ENCODE assay signal across 8 cellular contexts in the genomic region with DNA sequence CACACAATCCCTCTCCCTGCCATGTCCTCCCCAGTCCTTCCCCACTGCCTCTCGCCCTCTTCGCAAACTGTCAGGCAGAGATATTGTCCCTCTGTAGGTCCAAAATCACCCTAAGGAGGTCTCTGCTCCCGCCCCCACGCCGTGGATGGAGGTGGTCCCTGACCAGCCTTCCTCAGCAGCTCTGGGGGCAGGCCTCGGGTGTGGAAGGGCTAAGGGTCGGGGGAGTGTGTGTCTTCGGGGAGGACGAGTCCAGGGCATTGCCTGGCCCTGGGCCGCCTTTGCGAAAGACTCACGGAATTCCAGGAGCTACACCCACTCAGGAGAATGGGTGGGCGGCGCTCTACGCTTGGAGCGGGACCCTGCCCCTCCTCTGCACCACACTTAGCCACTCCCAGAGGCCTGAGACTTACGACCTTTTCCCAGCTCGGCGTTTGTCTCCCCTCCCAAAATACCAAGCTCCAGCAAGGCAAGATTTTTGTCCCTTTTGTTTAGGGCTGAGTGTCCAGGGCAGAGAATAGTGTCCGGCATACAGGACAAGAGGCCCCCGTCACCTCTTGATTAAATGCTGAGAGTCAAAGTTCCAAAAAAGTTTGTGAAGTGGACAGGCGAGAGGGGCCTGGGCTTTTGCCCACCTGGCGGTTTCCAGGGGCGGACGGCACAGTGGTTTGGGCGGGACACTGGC. TPM values are rescaled to one million over a fixed set of nuclear protein-coding genes. Genes with fewer than 3 reads are reported as not detected.
DNase-seq lines count a peak whose midpoint lies in the region; ATAC-seq and TF ChIP-seq lines count a peak whose summit lies in the region.

No MANE protein-coding gene starts in this region.

- H3K9me3 ChIP-seq in prostate gland, result no peaks in the 10 kb centered on the region

- 6% methylated on average over 26 of the region's 26 CpGs for WGBS in prostate gland

- DNase-seq in 8988T (peak; percentile 23), HFF-Myc (ENCODE audit: extremely low read depth, low read depth) (no peak), left cardiac atrium (peak; percentile 82), prostate gland (ENCODE audit: low spot score) (peak; percentile 11), NCI-H2107 treated with DMSO at 0.1 percent for 48 hours (lab: John Stamatoyannopoulos, UW; ENCODE audit: unreplicated experiment) (no peak), NCI-H1694 (lab: John Stamatoyannopoulos, UW) (no peak)
- DNase-seq in activated T-cell treated with anti-CD3 and anti-CD28 coated beads, Interleukin-2, amount 50 U/mL, for 48 hours, result peak; percentile 26 to 35
- DNase-seq in activated CD4-positive, alpha-beta T cell treated with anti-CD3 and anti-CD28 coated beads, Interleukin-2, amount 50 U/mL, for 4 hours, result no peak

- H3K4me3 ChIP-seq in HFF-Myc (replicated peaks; ENCODE audit: low read depth, low read length) (peak overlapping the region; percentile 94), prostate gland (peak overlapping the region; percentile 62 to 87)

- no peaks in the 10 kb centered on the region for H3K27me3 ChIP-seq in prostate gland (replicated peaks; ENCODE audit: insufficient read depth)

- no peak for TF ChIP-seq CTCF in HFF-Myc (IDR thresholded peaks at IDR 0.05; ENCODE audit: low read depth, low read length, missing control alignments)
- no peak for TF ChIP-seq CTCF in prostate gland (IDR thresholded peaks at IDR 0.05)

- intact Hi-C loops in left cardiac atrium (cut with DNase I) (no loop called here), prostate gland (cut with DNase I) (no loop called here)

- no peak for TF ChIP-seq POLR2A in prostate gland (IDR thresholded peaks at IDR 0.05)

- no peaks in the 10 kb centered on the region for H3K36me3 ChIP-seq in prostate gland

- H3K27ac ChIP-seq in prostate gland, result peak overlapping the region; percentile 82 to 87

- H3K4me1 ChIP-seq in prostate gland (replicated peaks), result no peaks in the 10 kb centered on the region

- ATAC-seq in left cardiac atrium, result peak; percentile 77 to 83

RNA-seq across cellular contexts. Expression of a gene that starts 0.9 kb away (rescaled TPM):
- total RNA-seq in left cardiac atrium, result 10 to 100 TPM; 27.3 to 30.2 TPM
- total RNA-seq in prostate gland, result 10 to 100 TPM; 15.4 to 23.6 TPM

Comparison
In these comparisons a context has a peak if more than half of its experiments do, and no peak if none do; other contexts are left out.
1. DNase-seq: peak in 8988T (single experiment), activated T-cell treated with anti-CD3 and anti-CD28 coated beads, Interleukin-2, amount 50 U/mL, for 48 hours (2 of 2), left cardiac atrium (single experiment) and prostate gland (single experiment); none in HFF-Myc (single experiment), NCI-H2107 treated with DMSO at 0.1 percent for 48 hours (single experiment), NCI-H1694 (single experiment) and activated CD4-positive, alpha-beta T cell treated with anti-CD3 and anti-CD28 coated beads, Interleukin-2, amount 50 U/mL, for 4 hours (0 of 2).